2 cellular contexts compared by ENCODE assay signal in genomic region chr21:31282095-31282709, GRCh38.
TF ChIP-seq lines count a peak whose summit lies in the region.

No MANE protein-coding gene starts in this region.

TF ChIP-seq in A549, 52 proteins besides CTCF, POLR2A, EP300 and RAD21 (continued from another document):
- TF ChIP-seq PBX3 (IDR thresholded peaks at IDR 0.05), result no peak
- TF ChIP-seq NR3C1 (IDR thresholded peaks at IDR 0.05), result no peak
- TF ChIP-seq KDM1A (IDR thresholded peaks at IDR 0.05; ENCODE audit: low read depth), result no peak
- no peak for TF ChIP-seq ESRRA (IDR thresholded peaks at IDR 0.05; ENCODE audit: borderline replicate concordance, low read length)
- TF ChIP-seq HOXB5 (CRISPR knock-in tag; IDR thresholded peaks at IDR 0.05), result no peak
- TF ChIP-seq POLR2AphosphoS2 (conservative IDR thresholded peaks at IDR 0.05; ENCODE audit: low read length), result no peak
- no peak for TF ChIP-seq BCL3 (IDR thresholded peaks at IDR 0.05)
- no peak for TF ChIP-seq MYC (IDR thresholded peaks at IDR 0.05; ENCODE audit: borderline replicate concordance, low read length)
- no peak for TF ChIP-seq MAZ (IDR thresholded peaks at IDR 0.05; ENCODE audit: borderline replicate concordance, low read depth, low read length)
- no peak for TF ChIP-seq USF2 (IDR thresholded peaks at IDR 0.05)
- no peak for TF ChIP-seq NFE2L2 (conservative IDR thresholded peaks at IDR 0.05; ENCODE audit: low read length)

TF ChIP-seq in K562, 482 proteins besides CTCF, POLR2A, EP300 and RAD21 (continued from another document and continues in another):
- TF ChIP-seq ARID3B (CRISPR knock-in tag; IDR thresholded peaks at IDR 0.05; ENCODE audit: borderline replicate concordance), result no peak
- peak; percentile 91 for TF ChIP-seq MEIS2 (IDR thresholded peaks at IDR 0.05; ENCODE audit: partially characterized antibody)
- peak; percentile 67 for TF ChIP-seq TCF3 (CRISPR knock-in tag; IDR thresholded peaks at IDR 0.05)
- TF ChIP-seq MTA2 (IDR thresholded peaks at IDR 0.05; ENCODE audit: low read depth), result 0 out of 2 replicates have a peak, but pooled peaks have one; percentile 33
- peak; percentile 67 for TF ChIP-seq DACH1 (IDR thresholded peaks at IDR 0.05; ENCODE audit: partially characterized antibody)
- no peak for TF ChIP-seq MYNN (IDR thresholded peaks at IDR 0.05)
- TF ChIP-seq MYNN (CRISPR knock-in tag; IDR thresholded peaks at IDR 0.05), result no peak
- TF ChIP-seq HDAC1 (IDR thresholded peaks at IDR 0.05), result 0 out of 4 replicates have a peak, but pooled peaks of 1 of the 2 experiments have one; percentile 26
- TF ChIP-seq CTBP1 (IDR thresholded peaks at IDR 0.05; ENCODE audit: borderline replicate concordance), result peak; percentile 51; the same call in 1 of the 2 replicates
- TF ChIP-seq POLR2H (tag; IDR thresholded peaks at IDR 0.05; ENCODE audit: low read depth), result no peak
- TF ChIP-seq NCOR1 (IDR thresholded peaks at IDR 0.05), result peak; percentile 71
- TF ChIP-seq PATZ1 (CRISPR knock-in tag; IDR thresholded peaks at IDR 0.05; ENCODE audit: borderline replicate concordance), result no peak
- no peak for TF ChIP-seq TAF1 (IDR thresholded peaks at IDR 0.05; ENCODE audit: control insufficient read depth, extremely low read depth, insufficient read depth, low read length, severe bottlenecking)
- no peak for TF ChIP-seq OTX1 (CRISPR knock-in tag; IDR thresholded peaks at IDR 0.05)
- TF ChIP-seq E2F5 (CRISPR knock-in tag; IDR thresholded peaks at IDR 0.05), result no peak
- TF ChIP-seq MGA (IDR thresholded peaks at IDR 0.05), result no peak
- TF ChIP-seq MNT (conservative IDR thresholded peaks at IDR 0.05), result 0 out of 4 replicates have a peak, but pooled peaks of 1 of the 2 experiments have one; percentile 24
- peak; percentile 87 for TF ChIP-seq SMAD4 (CRISPR knock-in tag; conservative IDR thresholded peaks at IDR 0.05)
- no peak for TF ChIP-seq EGR1 (conservative IDR thresholded peaks at IDR 0.05)
- TF ChIP-seq HMGN3 (IDR thresholded peaks at IDR 0.05; ENCODE audit: borderline replicate concordance, extremely low read depth, insufficient read length, low read depth, low read length), result no peak
- no peak for TF ChIP-seq JUND (IDR thresholded peaks at IDR 0.05; ENCODE audit: borderline replicate concordance, low read depth, low read length)
- TF ChIP-seq JUND (tag; IDR thresholded peaks at IDR 0.05; ENCODE audit: borderline replicate concordance, low read depth, low read length), result peak; percentile 46; the same call in 1 of the 3 replicates
- TF ChIP-seq PKNOX1 (IDR thresholded peaks at IDR 0.05), result 0 out of 2 replicates have a peak, but pooled peaks have one; percentile 8
- TF ChIP-seq CBFA2T2 (conservative IDR thresholded peaks at IDR 0.05), result peak; percentile 64
- TF ChIP-seq TEAD4 (IDR thresholded peaks at IDR 0.05; ENCODE audit: low read length), result peak; percentile 59
- TF ChIP-seq TEAD4 (CRISPR knock-in tag; IDR thresholded peaks at IDR 0.05; ENCODE audit: borderline replicate concordance), result no peak
- no peak for TF ChIP-seq SLC30A9 (CRISPR knock-in tag; IDR thresholded peaks at IDR 0.05)
- TF ChIP-seq TFAP4 (CRISPR knock-in tag; IDR thresholded peaks at IDR 0.05; ENCODE audit: borderline replicate concordance), result peak; percentile 92
